35 cellular contexts compared by ENCODE assay signal in genomic region chr17:49966767-49967166, GRCh38. TPM values are rescaled to one million over a fixed set of nuclear protein-coding genes. Genes with fewer than 3 reads are reported as not detected.
"Had no signal": no experiment of that assay in that cellular context is flagged by ENCODE, and none has a peak within 500 bp of the region (broad histone marks: within the 10 kb centered on the region; RNA-seq: fewer than 3 reads in every experiment).

No MANE protein-coding gene starts in this region.

- H3K27ac ChIP-seq: left ventricle myocardium inferior, neural progenitor cell, neutrophil, ovary, right atrium auricular region, right lobe of liver, tibial nerve, upper lobe of left lung, vagina had no signal

- H3K9ac ChIP-seq: neural progenitor cell had no signal

- H3K36me3 Mint-ChIP-seq: mesothelial cell of epicardium; natural killer cell; neural progenitor cell; stimulated activated memory B cell treated with anti-CD40 and anti-IgM and Interleukin-4, amounts not matched to agents 10 μg/mL and 1 μg/mL and 100 μg/mL, for 72 hours had no signal

- DNase-seq: hippocampal formation; immature natural killer cell; kidney; left ventricle myocardium inferior; mesendoderm; naive B cell; natural killer cell; nephron progenitor cell; occipital lobe; ovary; right lobe of liver; stimulated activated CD4-positive, alpha-beta T cell treated with anti-CD3 and anti-CD28 coated beads, Interleukin-1b, Interleukin-23, amount 100 ng/mL, for 48 hours; stimulated activated CD4-positive, alpha-beta T cell treated with anti-CD3 and anti-CD28 coated beads, Interleukin-2, amount 100 ng/mL, for 48 hours; stimulated activated CD4-positive, alpha-beta T cell treated with anti-CD3 and anti-CD28 coated beads, Interleukin-4, amount 100 ng/mL, for 4 hours; stimulated activated CD8-positive, alpha-beta memory T cell treated with anti-CD3 and anti-CD28 coated beads, Interleukin-4, amount 100 ng/mL, for 48 hours; stimulated activated naive CD4-positive, alpha-beta T cell treated with Interleukin-2 at 50 U/mL for 16 hours; stimulated activated naive CD8-positive, alpha-beta T cell treated with anti-CD3 and anti-CD28 coated beads, Interleukin-15, amount 100 ng/mL, for 72 hours; substantia nigra; upper lobe of left lung had no signal

- H3K4me2 ChIP-seq: neural progenitor cell, smooth muscle cell had no signal

- H2AFZ ChIP-seq: neural progenitor cell had no signal

- H3K36me3 ChIP-seq: left ventricle myocardium inferior, neural progenitor cell, neutrophil, ovary, right atrium auricular region, right lobe of liver, tibial nerve, upper lobe of left lung, vagina had no signal

- H3K9me3 Mint-ChIP-seq: mesothelial cell of epicardium; natural killer cell; nephron progenitor cell; stimulated activated memory B cell treated with anti-CD40 and anti-IgM and Interleukin-4, amounts not matched to agents 10 μg/mL and 1 μg/mL and 100 μg/mL, for 72 hours; stimulated activated naive CD8-positive, alpha-beta T cell treated with anti-CD3 and anti-CD28 coated beads, Interleukin-15, amount 100 ng/mL, for 72 hours had no signal

- ATAC-seq: natural killer cell; right lobe of liver; stimulated activated memory B cell treated with anti-CD40 and anti-IgM and Interleukin-4, amounts not matched to agents 10 μg/mL and 1 μg/mL and 100 μg/mL, for 72 hours; stimulated activated naive CD8-positive, alpha-beta T cell treated with anti-CD3 and anti-CD28 coated beads, Interleukin-15, amount 100 ng/mL, for 72 hours had no signal

- H3K4me3 ChIP-seq: left ventricle myocardium inferior, lung, neural progenitor cell, ovary, right atrium auricular region, right lobe of liver, smooth muscle cell, tibial nerve, upper lobe of left lung, vagina had no signal

- H3K27ac Mint-ChIP-seq: mesothelial cell of epicardium; natural killer cell; nephron progenitor cell; neural progenitor cell; progenitor cell of endocrine pancreas; stimulated activated memory B cell treated with anti-CD40 and anti-IgM and Interleukin-4, amounts not matched to agents 10 μg/mL and 1 μg/mL and 100 μg/mL, for 72 hours; stimulated activated naive CD8-positive, alpha-beta T cell treated with anti-CD3 and anti-CD28 coated beads, Interleukin-15, amount 100 ng/mL, for 72 hours had no signal

- H3K4me3 Mint-ChIP-seq: mesothelial cell of epicardium; natural killer cell; nephron progenitor cell; neural progenitor cell; stimulated activated memory B cell treated with anti-CD40 and anti-IgM and Interleukin-4, amounts not matched to agents 10 μg/mL and 1 μg/mL and 100 μg/mL, for 72 hours; stimulated activated naive CD8-positive, alpha-beta T cell treated with anti-CD3 and anti-CD28 coated beads, Interleukin-15, amount 100 ng/mL, for 72 hours had no signal

- H3K9me3 ChIP-seq: left ventricle myocardium inferior, neutrophil, ovary, right atrium auricular region, right lobe of liver, tibial nerve, upper lobe of left lung, vagina had no signal

RNA-seq across cellular contexts. Expression of gene DLX4, which starts 2.2 kb away (rescaled TPM):
- total RNA-seq: left ventricle myocardium inferior, occipital lobe, pulmonary artery endothelial cell, right lobe of liver, skeletal muscle tissue, smooth muscle cell, temporal lobe, tibial nerve, urinary bladder had no signal
- polyA plus RNA-seq: ovary had no signal

RNA-seq across cellular contexts. Expression of gene DLX3, which starts 28.3 kb away (rescaled TPM):
- total RNA-seq: left ventricle myocardium inferior, mononuclear cell, natural killer cell, occipital lobe, pulmonary artery endothelial cell, renal cortical epithelial cell, right lobe of liver, skeletal muscle tissue, urinary bladder had no signal
- polyA plus RNA-seq: immature natural killer cell had no signal
